25 cellular contexts compared by ENCODE assay signal in the genomic region with DNA sequence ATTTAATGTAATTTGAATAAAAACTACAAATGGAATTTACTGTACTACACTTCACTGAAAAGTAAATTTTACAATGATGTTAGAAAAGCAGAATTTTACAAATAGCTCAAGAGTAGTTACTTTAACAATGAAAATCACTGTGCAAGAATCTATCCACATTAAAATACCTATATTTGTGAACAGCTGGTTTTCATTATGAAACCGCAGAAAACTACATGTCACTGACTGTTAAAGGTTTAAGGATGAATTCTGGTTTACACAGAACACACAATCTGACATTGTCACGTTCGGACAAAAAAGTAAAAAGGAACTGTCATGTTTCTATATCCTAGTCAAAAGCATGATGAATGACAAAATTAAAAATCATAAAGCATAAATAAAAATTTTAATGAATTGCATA.
DNase-seq lines count a peak whose midpoint lies in the region; ATAC-seq and TF ChIP-seq lines count a peak whose summit lies in the region.
"Had no signal": no experiment of that assay in that cellular context is flagged by ENCODE, and none has a peak within 500 bp of the region (broad histone marks: within the 10 kb centered on the region; RNA-seq: fewer than 3 reads in every experiment).

No MANE protein-coding gene starts in this region.

- intact Hi-C loops in psoas muscle (cut with DNase I): no loop called here
- intact Hi-C loops in Right ventricle myocardium inferior (cut with DNase I): no loop called here

- H3K36me3 ChIP-seq in psoas muscle (ENCODE audit: insufficient read depth in 1 of 2, low read depth in 1 of 2): no peaks in the 10 kb centered on the region

- H3K4me1 ChIP-seq in psoas muscle: no peaks in the 10 kb centered on the region
- H3K4me1 ChIP-seq: Caco-2 had no signal

- H3K4me3 ChIP-seq in fibroblast of mammary gland (ENCODE audit: control insufficient read depth, low read depth, low read length): no peak overlapping the region
- H3K4me3 ChIP-seq in psoas muscle: no peak overlapping the region
- H3K4me3 ChIP-seq: BLaER1 treated with 17β-estradiol and CSF1 and Interleukin-3, amounts not matched to agents 10 nM and 100 nM; PC-9 had no signal

- ATAC-seq in psoas muscle: no peak
- ATAC-seq in activated T-helper 17 cell treated with anti-CD3 and anti-CD28 coated beads, Interleukin-2, amount 50 U/mL, for 72 hours (replicated peaks): no peak
- no peak for ATAC-seq in Right ventricle myocardium inferior
- ATAC-seq: HepG2 had no signal

- DNase-seq in HCEC 1CT (peak; percentile 7), fibroblast of mammary gland (ENCODE audit: low read depth) (peak; percentile 31), NCI-H2227 (lab: John Stamatoyannopoulos, UW; ENCODE audit: unreplicated experiment) (no peak), psoas muscle (no peak), Right ventricle myocardium inferior (ENCODE audit: missing footprints) (no peak)
- DNase-seq: Caco-2; CD4-positive, alpha-beta memory T cell; DMS 273 treated with DMSO at 0.1 percent for 48 hours; DMS79 treated with DMSO at 0.1 percent for 48 hours; H9; KG1; NCI-H1092; NCI-H1436; NCI-H1930; NCI-H2227 treated with DMSO at 0.1 percent for 48 hours; NCI-H510A; NCI-H748 treated with DMSO at 0.1 percent for 48 hours; PC-9; SIG-M5 had no signal

- 53 to 60% (median 59%) methylated on average over 3 of the region's 3 CpGs for WGBS in psoas muscle, 3 donors

- no peaks in the 10 kb centered on the region for H3K9me3 Mint-ChIP-seq in activated T-helper 17 cell treated with anti-CD3 and anti-CD28 coated beads, Interleukin-2, amount 50 U/mL, for 72 hours

- peaks cover 0 to 3% (median 2%) of the 10 kb centered on the region in 3 donors for H3K27me3 ChIP-seq in psoas muscle (ENCODE audit: insufficient read depth in 3 of 3, low read length in 2 of 3)
- H3K27me3 ChIP-seq: BLaER1 treated with 17β-estradiol and CSF1 and Interleukin-3, amounts not matched to agents 10 nM and 100 nM had no signal

- H3K27ac ChIP-seq in angular gyrus (ENCODE audit: low read depth, low read length) (peak overlapping the region; percentile 48), psoas muscle (no peak overlapping the region)
- H3K27ac ChIP-seq: BLaER1 treated with 17β-estradiol and CSF1 and Interleukin-3, amounts not matched to agents 10 nM and 100 nM; HL-60; PC-9; RWPE1 had no signal

- no peaks in the 10 kb centered on the region for H3K9me3 ChIP-seq in psoas muscle
- H3K9me3 ChIP-seq: Caco-2 had no signal

- H3K36me3 Mint-ChIP-seq in activated T-helper 17 cell treated with anti-CD3 and anti-CD28 coated beads, Interleukin-2, amount 50 U/mL, for 72 hours (ENCODE audit: low read depth): no peaks in the 10 kb centered on the region
- H3K36me3 Mint-ChIP-seq: CD4-positive, alpha-beta memory T cell had no signal

- TF ChIP-seq CTCF in fibroblast of mammary gland (conservative IDR thresholded peaks at IDR 0.05; ENCODE audit: control insufficient read depth, insufficient read depth, low read depth, low read length): no peak
- TF ChIP-seq CTCF in psoas muscle (IDR thresholded peaks at IDR 0.05): no peak

- H3K27ac Mint-ChIP-seq in activated T-helper 17 cell treated with anti-CD3 and anti-CD28 coated beads, Interleukin-2, amount 50 U/mL, for 72 hours: no peak overlapping the region
- H3K27ac Mint-ChIP-seq: CD4-positive, alpha-beta memory T cell; H9 had no signal

- H3K4me3 Mint-ChIP-seq in activated T-helper 17 cell treated with anti-CD3 and anti-CD28 coated beads, Interleukin-2, amount 50 U/mL, for 72 hours: no peak overlapping the region
- H3K4me3 Mint-ChIP-seq: CD4-positive, alpha-beta memory T cell; H9 had no signal

- peaks cover 3% of the 10 kb centered on the region for H3K27me3 Mint-ChIP-seq in activated T-helper 17 cell treated with anti-CD3 and anti-CD28 coated beads, Interleukin-2, amount 50 U/mL, for 72 hours

- H3K4me1 Mint-ChIP-seq in activated T-helper 17 cell treated with anti-CD3 and anti-CD28 coated beads, Interleukin-2, amount 50 U/mL, for 72 hours: peaks cover 4% of the 10 kb centered on the region

Comparison
In these comparisons a context has a peak if more than half of its experiments do, and no peak if none do; other contexts are left out.
1. DNase-seq: peak in HCEC 1CT (single experiment) and fibroblast of mammary gland (single experiment); none in NCI-H2227 (single experiment), psoas muscle (0 of 2) and Right ventricle myocardium inferior (single experiment).